In the genomic region with DNA sequence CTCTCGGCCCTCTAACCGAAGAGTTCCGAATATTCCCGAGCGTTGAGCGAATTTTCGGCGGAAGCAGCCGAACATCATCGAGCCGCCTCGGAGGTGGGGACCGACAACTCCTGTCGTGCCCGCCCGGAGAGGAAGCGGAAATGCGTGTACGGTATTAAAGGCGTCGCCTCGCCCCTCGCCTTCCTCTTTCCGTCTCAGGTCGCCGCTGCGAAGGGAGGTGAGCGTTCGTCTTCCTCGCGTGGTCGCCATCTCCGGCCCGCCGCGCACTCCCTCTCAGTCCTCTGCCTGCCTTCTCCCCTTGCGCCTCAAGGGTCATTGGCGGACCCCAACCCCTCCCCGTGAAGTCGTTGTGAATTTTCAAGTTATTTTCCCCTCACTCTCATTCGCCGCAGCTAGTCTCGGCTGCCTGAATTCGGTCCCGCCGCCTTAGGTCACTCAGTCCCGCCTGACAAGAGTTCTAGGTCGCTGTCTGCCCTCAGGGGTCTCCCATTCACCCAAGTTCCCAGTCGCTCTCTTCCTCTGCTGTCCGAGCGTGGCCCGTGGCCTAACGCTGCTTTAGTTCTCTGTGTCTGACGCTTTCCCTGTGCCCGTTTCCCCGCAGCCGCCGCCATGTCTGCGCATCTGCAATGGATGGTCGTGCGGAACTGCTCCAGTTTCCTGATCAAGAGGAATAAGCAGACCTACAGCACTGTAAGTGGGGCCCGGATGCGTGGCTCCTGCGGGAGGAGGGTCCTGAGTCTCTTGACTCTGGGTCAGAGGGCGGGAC, we compare ENCODE assay signal across 8 cellular contexts. TPM values are rescaled to one million over a fixed set of nuclear protein-coding genes. Genes with fewer than 3 reads are reported as not detected.
A peak's percentile ranks its signal among the peaks of the same experiment; 100 is the strongest.
DNase-seq lines count a peak whose midpoint lies in the region; ATAC-seq lines count a peak whose summit lies in the region.

A gene (plus strand): TSS at position 184 of the 766 bp plus-strand sequence. CDS start 426 bp downstream, at position 610.

- no peaks in the 10 kb centered on the region for H3K27me3 ChIP-seq in effector memory CD4-positive, alpha-beta T cell (replicated peaks; ENCODE audit: control insufficient read depth, insufficient read depth, low read length, poor library complexity, severe bottlenecking)

- H3K4me3 ChIP-seq in effector memory CD4-positive, alpha-beta T cell (ENCODE audit: insufficient read depth, low read depth, low read length, poor library complexity, severe bottlenecking) = peak within 1 kb of the TSS; percentile 79

- peaks cover 50% of the 10 kb centered on the region for H3K4me1 ChIP-seq in effector memory CD4-positive, alpha-beta T cell (ENCODE audit: control insufficient read depth, insufficient read depth, low read length, poor library complexity, severe bottlenecking)

- DNase-seq in CD1c-positive myeloid dendritic cell (ENCODE audit: extremely low spot score) = peak; percentile 100
- DNase-seq in NK-92 (lab: John Stamatoyannopoulos, UW; ENCODE audit: unreplicated experiment) = peak; percentile 89
- DNase-seq in activated CD8-positive, alpha-beta memory T cell treated with anti-CD3 and anti-CD28 coated beads for 24 hours = peak; percentile 99
- DNase-seq in effector memory CD4-positive, alpha-beta T cell = peak; percentile 96 to 99 (median 97)
- DNase-seq in lung microvascular endothelial cell (ENCODE audit: low read depth in 2 of 2) = peak; percentile 98 to 99
- DNase-seq in stimulated activated CD8-positive, alpha-beta memory T cell treated with anti-CD3 and anti-CD28 coated beads, Interleukin-12 subunit alpha, Interleukin-12 subunit beta, amount 100 ng/mL, for 1 hour (ENCODE audit: low read depth) = peak; percentile 98

- H3K9me3 ChIP-seq in effector memory CD4-positive, alpha-beta T cell (ENCODE audit: control insufficient read depth, low read length) = no peaks in the 10 kb centered on the region

- peaks cover 42% of the 10 kb centered on the region for H3K36me3 ChIP-seq in effector memory CD4-positive, alpha-beta T cell (ENCODE audit: control insufficient read depth, insufficient read depth, low read length)

- peak; percentile 62 for ATAC-seq in GM19395 (IDR thresholded peaks at IDR 0.05; ENCODE audit: unreplicated experiment)
- ATAC-seq in HG03565 (IDR thresholded peaks at IDR 0.05; ENCODE audit: unreplicated experiment) = peak; percentile 70

- H3K27ac ChIP-seq in effector memory CD4-positive, alpha-beta T cell (ENCODE audit: insufficient read depth, low read length, poor library complexity, severe bottlenecking) = peak within 1 kb of the TSS; percentile 91

RNA-seq across cellular contexts. Expression of the gene that starts here (rescaled TPM):
- 118 and 119 TPM in 2 replicates for total RNA-seq in lung microvascular endothelial cell

Comparison
In these comparisons a context has a peak if more than half of its experiments do, and no peak if none do; other contexts are left out.
1. Peak in every context shown above with its lines: DNase-seq, ATAC-seq, H3K4me3 ChIP-seq and H3K27ac ChIP-seq.